8 cellular contexts compared by ENCODE assay signal in the genomic region with DNA sequence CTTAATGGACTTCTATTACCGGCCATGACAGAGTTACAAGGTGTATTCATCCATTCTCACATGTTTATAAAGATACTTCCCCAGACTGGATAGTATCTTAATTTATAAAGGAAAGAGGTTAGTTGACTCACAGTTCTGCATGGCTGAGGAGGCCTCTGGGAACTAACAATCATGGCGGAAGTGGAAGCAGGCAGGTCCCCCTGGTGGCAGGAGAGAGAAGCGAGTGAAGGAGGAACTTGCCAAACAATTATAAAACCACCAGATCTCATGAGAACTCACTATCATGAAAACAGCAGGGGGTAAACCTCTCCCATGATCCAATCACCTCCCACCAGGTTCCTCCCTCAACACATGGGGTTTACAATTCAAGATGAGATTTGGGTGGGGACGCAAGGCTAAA.
DNase-seq lines count a peak whose midpoint lies in the region; ATAC-seq and TF ChIP-seq lines count a peak whose summit lies in the region.

No MANE protein-coding gene starts in this region.

- no peak for DNase-seq in AG04449 (ENCODE audit: low read depth, low spot score)
- DNase-seq in astrocyte of the cerebellum (ENCODE audit: low read depth), result no peak
- no peak for DNase-seq in DMS79 (lab: John Stamatoyannopoulos, UW)
- no peak for DNase-seq in COR-L47 (lab: John Stamatoyannopoulos, UW)
- no peak for DNase-seq in NOMO-1 treated with DMSO at 0.1 percent for 48 hours (lab: John Stamatoyannopoulos, UW; ENCODE audit: unreplicated experiment)
- DNase-seq in SKM-1 (lab: John Stamatoyannopoulos, UW; ENCODE audit: unreplicated experiment), result no peak

- peak; percentile 32 for TF ChIP-seq CTCF in AG04449 (IDR thresholded peaks at IDR 0.05; ENCODE audit: insufficient read depth, low read length, missing control alignments)
- peak; percentile 13 for TF ChIP-seq CTCF in astrocyte of the cerebellum (IDR thresholded peaks at IDR 0.05; ENCODE audit: low read depth, low read length, missing control alignments)

- ATAC-seq in GM18519 (IDR thresholded peaks at IDR 0.05; ENCODE audit: low FRiP score, unreplicated experiment), result peak; percentile 75
- peak; percentile 58 for ATAC-seq in HG03196 (IDR thresholded peaks at IDR 0.05; ENCODE audit: unreplicated experiment)

- H3K4me3 ChIP-seq in AG04449 (ENCODE audit: low read depth, low read length) (no peak overlapping the region), astrocyte of the cerebellum (ENCODE audit: low read depth, low read length) (no peak overlapping the region)

- CTCF ChIA-PET in AG04449 (lab: Yijun Ruan, JAX), result interaction anchor here (0.9 kb wide), 1 partner anchor 651 kb away, joined by 3 read pairs; no protein-coding TSS in a partner anchor

- POLR2A ChIA-PET in AG04449 (lab: Yijun Ruan, JAX), result no interaction called here

- in situ Hi-C loops in astrocyte of the cerebellum (cut with HindIII; ENCODE audit: low sequenced_read_pairs), result no loop called here
